Comparison of ENCODE assay signal across 8 cellular contexts in genomic region chr12:47816646-47817271, GRCh38. TPM values are rescaled to one million over a fixed set of nuclear protein-coding genes. Genes with fewer than 3 reads are reported as not detected.
DNase-seq lines count a peak whose midpoint lies in the region; ATAC-seq and TF ChIP-seq lines count a peak whose summit lies in the region.

No MANE protein-coding gene starts in this region.

- no peak for TF ChIP-seq CTCF in CD4-positive, alpha-beta T cell (IDR thresholded peaks at IDR 0.05)
- TF ChIP-seq CTCF in RWPE2 (IDR thresholded peaks at IDR 0.05; ENCODE audit: poor library complexity, severe bottlenecking), result no peak
- TF ChIP-seq CTCF in esophagus squamous epithelium (IDR thresholded peaks at IDR 0.05), result no peak

- peak overlapping the region; percentile 88 for H3K27ac ChIP-seq in CD4-positive, alpha-beta T cell (ENCODE audit: low read depth, low read length)
- H3K27ac ChIP-seq in RWPE2 (ENCODE audit: poor library complexity, severe bottlenecking) (peak overlapping the region; percentile 95), esophagus squamous epithelium (peak overlapping the region; percentile 96 to 99 (median 98))

- no peak for ATAC-seq in CD4-positive, alpha-beta T cell (ENCODE audit: poor library complexity)
- ATAC-seq in RWPE2 (ENCODE audit: low read depth) (no peak), GM21515 (IDR thresholded peaks at IDR 0.05; ENCODE audit: unreplicated experiment) (no peak), GM21717 (IDR thresholded peaks at IDR 0.05; ENCODE audit: unreplicated experiment) (no peak)

- no peak for DNase-seq in CD4-positive, alpha-beta T cell
- DNase-seq in RWPE2 (ENCODE audit: low spot score) (no peak), esophagus squamous epithelium (lab: John Stamatoyannopoulos, UW) (no peak), posterior vena cava (ENCODE audit: low spot score) (peak; percentile 82), dedifferentiated amniotic fluid mesenchymal stem cell (ENCODE audit: extremely low spot score) (no peak)
- no peak for DNase-seq in stimulated activated naive CD4-positive, alpha-beta T cell (lab: John Stamatoyannopoulos, UW)

- H3K36me3 ChIP-seq in RWPE2 (ENCODE audit: low read depth), result peaks cover 25% of the 10 kb centered on the region
- no peaks in the 10 kb centered on the region for H3K36me3 ChIP-seq in esophagus squamous epithelium

- peak overlapping the region; percentile 96 for H3K27ac Mint-ChIP-seq in CD4-positive, alpha-beta T cell

- no peaks in the 10 kb centered on the region for H3K27me3 ChIP-seq in CD4-positive, alpha-beta T cell (ENCODE audit: control insufficient read depth, insufficient read depth, low read length)
- H3K27me3 ChIP-seq in RWPE2 (ENCODE audit: insufficient read depth, poor library complexity, severe bottlenecking), result no peaks in the 10 kb centered on the region
- H3K27me3 ChIP-seq in esophagus squamous epithelium, result no peaks in the 10 kb centered on the region

- POLR2A ChIA-PET in CD4-positive, alpha-beta T cell (lab: Charles Lee), result interaction anchor here (1.1 to 7.3 kb wide), 6 partner anchors 9 to 66 kb away, joined by 3 to 183 read pairs (median 9); no protein-coding TSS in a partner anchor

- intact Hi-C loops in CD4-positive, alpha-beta T cell (cut with DNase I, micrococcal nuclease), result loop anchor here in 1 of 2 experiments (10.0 kb wide), 1 partner anchor 88 kb away; the partner anchor contains the start of gene VDR
- intact Hi-C loops in esophagus squamous epithelium (cut with DNase I) (no loop called here), posterior vena cava (cut with DNase I) (no loop called here)

- peaks cover 89% of the 10 kb centered on the region for H3K4me1 Mint-ChIP-seq in CD4-positive, alpha-beta T cell (ENCODE audit: low read depth)

- H3K27me3 Mint-ChIP-seq in CD4-positive, alpha-beta T cell, result no peaks in the 10 kb centered on the region

- H3K9me3 ChIP-seq in CD4-positive, alpha-beta T cell (ENCODE audit: control insufficient read depth, low read length), result no peaks in the 10 kb centered on the region
- no peaks in the 10 kb centered on the region for H3K9me3 ChIP-seq in RWPE2 (ENCODE audit: severe bottlenecking)
- no peaks in the 10 kb centered on the region for H3K9me3 ChIP-seq in esophagus squamous epithelium

- 41 to 45% methylated on average over 4 to 5 of the region's 9 CpGs for WGBS in esophagus squamous epithelium, 2 donors

- H3K9me3 Mint-ChIP-seq in CD4-positive, alpha-beta T cell, result no peaks in the 10 kb centered on the region

- H3K4me1 ChIP-seq in RWPE2 (ENCODE audit: insufficient read depth, poor library complexity, severe bottlenecking), result peaks cover 31% of the 10 kb centered on the region
- peaks cover 76 to 93% (median 83%) of the 10 kb centered on the region in 3 donors for H3K4me1 ChIP-seq in esophagus squamous epithelium

- TF ChIP-seq POLR2A in esophagus squamous epithelium (IDR thresholded peaks at IDR 0.05), result no peak

- H3K36me3 Mint-ChIP-seq in CD4-positive, alpha-beta T cell (ENCODE audit: low read depth), result peaks cover 13% of the 10 kb centered on the region

- CTCF ChIA-PET in CD4-positive, alpha-beta T cell (lab: Charles Lee), result interaction anchor here (0.7 to 10.5 kb wide), 7 partner anchors 8 to 74 kb away, joined by 3 to 164 read pairs (median 6); no protein-coding TSS in a partner anchor

- peak overlapping the region; percentile 98 for H3K4me3 Mint-ChIP-seq in CD4-positive, alpha-beta T cell

- H3K4me3 ChIP-seq in RWPE2 (ENCODE audit: severe bottlenecking) (no peak overlapping the region), esophagus squamous epithelium (peak overlapping the region in 3 of 4 donors; percentile 64 to 95 (median 77))

RNA-seq across cellular contexts. Expression of gene HDAC7, which starts 2.9 kb away (rescaled TPM):
- 100 to 1,000 TPM; 116 to 122 TPM for total RNA-seq in CD4-positive, alpha-beta T cell
- 10 to 100 TPM; 19.8 to 37.2 (median 24.0) TPM for total RNA-seq in esophagus squamous epithelium
- 100 to 1,000 TPM; 111 to 126 TPM for total RNA-seq in posterior vena cava

RNA-seq across cellular contexts. Expression of gene SLC48A1, which starts 43.7 kb away (rescaled TPM):
- total RNA-seq in CD4-positive, alpha-beta T cell, result 1 to 10 TPM; 4.5 to 5.8 TPM
- total RNA-seq in esophagus squamous epithelium (10 to 100 TPM; 18.9 to 35.4 (median 25.4) TPM), posterior vena cava (10 to 100 TPM; 28.5 to 33.8 TPM)

RNA-seq across cellular contexts. Expression of gene RAPGEF3, which starts 58.1 kb away (rescaled TPM):
- under 1 TPM; 0.17 to 0.33 TPM for total RNA-seq in CD4-positive, alpha-beta T cell
- total RNA-seq in esophagus squamous epithelium, result 10 to 100 TPM; 12.9 to 39.3 (median 22.5) TPM
- total RNA-seq in posterior vena cava, result 10 to 100 TPM; 18.3 to 33.5 TPM

Comparison
In these comparisons a context has a peak if more than half of its experiments do, and no peak if none do; other contexts are left out.
1. RNA of gene RAPGEF3, which starts 58.1 kb away (total RNA-seq): 18.3 to 33.5 TPM in posterior vena cava and 12.9 to 39.3 TPM in esophagus squamous epithelium; 0.17 to 0.33 TPM in CD4-positive, alpha-beta T cell; every median in the first group is over 10 times any median in the second.
2. Peak in every context shown above with its lines, with median percentiles within 50 percentile points of each other: H3K27ac ChIP-seq.